In genomic region chr16:71610936-71611871, GRCh38 we compare ENCODE assay signal across 1 cellular context.
TF ChIP-seq lines count a peak whose summit lies in the region.

No MANE protein-coding gene starts in this region.

TF ChIP-seq in K562, 482 proteins besides CTCF, POLR2A, EP300 and RAD21 (continued from another document and continues in another):
- TF ChIP-seq, protein P1, sequence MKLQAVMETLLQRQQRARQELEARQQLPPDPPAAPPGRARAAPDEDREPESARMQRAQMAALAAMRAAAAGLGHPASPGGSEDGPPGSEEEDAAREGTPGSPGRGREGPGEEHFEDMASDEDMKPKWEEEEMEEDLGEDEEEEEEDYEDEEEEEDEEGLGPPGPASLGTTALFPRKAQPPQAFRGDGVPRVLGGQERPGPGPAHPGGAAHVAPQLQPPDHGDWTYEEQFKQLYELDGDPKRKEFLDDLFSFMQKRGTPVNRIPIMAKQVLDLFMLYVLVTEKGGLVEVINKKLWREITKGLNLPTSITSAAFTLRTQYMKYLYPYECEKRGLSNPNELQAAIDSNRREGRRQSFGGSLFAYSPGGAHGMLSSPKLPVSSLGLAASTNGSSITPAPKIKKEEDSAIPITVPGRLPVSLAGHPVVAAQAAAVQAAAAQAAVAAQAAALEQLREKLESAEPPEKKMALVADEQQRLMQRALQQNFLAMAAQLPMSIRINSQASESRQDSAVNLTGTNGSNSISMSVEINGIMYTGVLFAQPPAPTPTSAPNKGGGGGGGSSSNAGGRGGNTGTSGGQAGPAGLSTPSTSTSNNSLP (IDR thresholded peaks at IDR 0.05; ENCODE audit: borderline replicate concordance, low read depth, low read length) = no peak
- TF ChIP-seq, protein P2, sequence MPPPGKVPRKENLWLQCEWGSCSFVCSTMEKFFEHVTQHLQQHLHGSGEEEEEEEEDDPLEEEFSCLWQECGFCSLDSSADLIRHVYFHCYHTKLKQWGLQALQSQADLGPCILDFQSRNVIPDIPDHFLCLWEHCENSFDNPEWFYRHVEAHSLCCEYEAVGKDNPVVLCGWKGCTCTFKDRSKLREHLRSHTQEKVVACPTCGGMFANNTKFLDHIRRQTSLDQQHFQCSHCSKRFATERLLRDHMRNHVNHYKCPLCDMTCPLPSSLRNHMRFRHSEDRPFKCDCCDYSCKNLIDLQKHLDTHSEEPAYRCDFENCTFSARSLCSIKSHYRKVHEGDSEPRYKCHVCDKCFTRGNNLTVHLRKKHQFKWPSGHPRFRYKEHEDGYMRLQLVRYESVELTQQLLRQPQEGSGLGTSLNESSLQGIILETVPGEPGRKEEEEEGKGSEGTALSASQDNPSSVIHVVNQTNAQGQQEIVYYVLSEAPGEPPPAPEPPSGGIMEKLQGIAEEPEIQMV (tag; conservative IDR thresholded peaks at IDR 0.05; ENCODE audit: low read depth) = no peak
- TF ChIP-seq ZBED1 (IDR thresholded peaks at IDR 0.05) (no peak), ELF2 (CRISPR knock-in tag; IDR thresholded peaks at IDR 0.05) (no peak), SMC3 (conservative IDR thresholded peaks at IDR 0.05; ENCODE audit: insufficient read depth, low read depth, low read length) (peak; percentile 82), VEZF1 (CRISPR knock-in tag; IDR thresholded peaks at IDR 0.05) (no peak), TFAP4 (CRISPR knock-in tag; IDR thresholded peaks at IDR 0.05; ENCODE audit: borderline replicate concordance) (peak; percentile 33; the same call in 1 of the 2 replicates), HOXB6 (CRISPR knock-in tag; IDR thresholded peaks at IDR 0.05; ENCODE audit: borderline replicate concordance) (no peak), ZNF277 (CRISPR knock-in tag; IDR thresholded peaks at IDR 0.05; ENCODE audit: borderline replicate concordance) (no peak), BMI1 (IDR thresholded peaks at IDR 0.05; ENCODE audit: low read length) (no peak), LCOR (CRISPR knock-in tag; IDR thresholded peaks at IDR 0.05) (no peak), ZBTB26 (CRISPR knock-in tag; IDR thresholded peaks at IDR 0.05) (no peak), RERE (CRISPR knock-in tag; IDR thresholded peaks at IDR 0.05; ENCODE audit: borderline replicate concordance) (no peak), DMBX1 (CRISPR knock-in tag; IDR thresholded peaks at IDR 0.05; ENCODE audit: borderline replicate concordance) (no peak), NFXL1 (CRISPR knock-in tag; IDR thresholded peaks at IDR 0.05) (no peak), ZNF316 (IDR thresholded peaks at IDR 0.05) (no peak), CREM (IDR thresholded peaks at IDR 0.05; ENCODE audit: low read depth) (peak; percentile 32; the same call in 1 of the 2 replicates), RCOR1 (IDR thresholded peaks at IDR 0.05; ENCODE audit: borderline replicate concordance in 1 of 2, low read depth in 2 of 2, low read length in 2 of 2) (0 out of 4 replicates have a peak, but pooled peaks of 1 of the 2 experiments have one; percentile 20)
- TF ChIP-seq, protein P3, sequence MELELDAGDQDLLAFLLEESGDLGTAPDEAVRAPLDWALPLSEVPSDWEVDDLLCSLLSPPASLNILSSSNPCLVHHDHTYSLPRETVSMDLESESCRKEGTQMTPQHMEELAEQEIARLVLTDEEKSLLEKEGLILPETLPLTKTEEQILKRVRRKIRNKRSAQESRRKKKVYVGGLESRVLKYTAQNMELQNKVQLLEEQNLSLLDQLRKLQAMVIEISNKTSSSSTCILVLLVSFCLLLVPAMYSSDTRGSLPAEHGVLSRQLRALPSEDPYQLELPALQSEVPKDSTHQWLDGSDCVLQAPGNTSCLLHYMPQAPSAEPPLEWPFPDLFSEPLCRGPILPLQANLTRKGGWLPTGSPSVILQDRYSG (tag; conservative IDR thresholded peaks at IDR 0.05; ENCODE audit: low read depth) = no peak
- TF ChIP-seq, protein P4, sequence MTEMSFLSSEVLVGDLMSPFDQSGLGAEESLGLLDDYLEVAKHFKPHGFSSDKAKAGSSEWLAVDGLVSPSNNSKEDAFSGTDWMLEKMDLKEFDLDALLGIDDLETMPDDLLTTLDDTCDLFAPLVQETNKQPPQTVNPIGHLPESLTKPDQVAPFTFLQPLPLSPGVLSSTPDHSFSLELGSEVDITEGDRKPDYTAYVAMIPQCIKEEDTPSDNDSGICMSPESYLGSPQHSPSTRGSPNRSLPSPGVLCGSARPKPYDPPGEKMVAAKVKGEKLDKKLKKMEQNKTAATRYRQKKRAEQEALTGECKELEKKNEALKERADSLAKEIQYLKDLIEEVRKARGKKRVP (CRISPR knock-in tag; IDR thresholded peaks at IDR 0.05) = no peak
- TF ChIP-seq, protein P5, sequence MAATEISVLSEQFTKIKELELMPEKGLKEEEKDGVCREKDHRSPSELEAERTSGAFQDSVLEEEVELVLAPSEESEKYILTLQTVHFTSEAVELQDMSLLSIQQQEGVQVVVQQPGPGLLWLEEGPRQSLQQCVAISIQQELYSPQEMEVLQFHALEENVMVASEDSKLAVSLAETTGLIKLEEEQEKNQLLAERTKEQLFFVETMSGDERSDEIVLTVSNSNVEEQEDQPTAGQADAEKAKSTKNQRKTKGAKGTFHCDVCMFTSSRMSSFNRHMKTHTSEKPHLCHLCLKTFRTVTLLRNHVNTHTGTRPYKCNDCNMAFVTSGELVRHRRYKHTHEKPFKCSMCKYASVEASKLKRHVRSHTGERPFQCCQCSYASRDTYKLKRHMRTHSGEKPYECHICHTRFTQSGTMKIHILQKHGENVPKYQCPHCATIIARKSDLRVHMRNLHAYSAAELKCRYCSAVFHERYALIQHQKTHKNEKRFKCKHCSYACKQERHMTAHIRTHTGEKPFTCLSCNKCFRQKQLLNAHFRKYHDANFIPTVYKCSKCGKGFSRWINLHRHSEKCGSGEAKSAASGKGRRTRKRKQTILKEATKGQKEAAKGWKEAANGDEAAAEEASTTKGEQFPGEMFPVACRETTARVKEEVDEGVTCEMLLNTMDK (IDR thresholded peaks at IDR 0.05; ENCODE audit: borderline replicate concordance, insufficient read depth, low read depth, low read length, poor library complexity, severe bottlenecking) = peak; percentile 90
- TF ChIP-seq, protein P6, sequence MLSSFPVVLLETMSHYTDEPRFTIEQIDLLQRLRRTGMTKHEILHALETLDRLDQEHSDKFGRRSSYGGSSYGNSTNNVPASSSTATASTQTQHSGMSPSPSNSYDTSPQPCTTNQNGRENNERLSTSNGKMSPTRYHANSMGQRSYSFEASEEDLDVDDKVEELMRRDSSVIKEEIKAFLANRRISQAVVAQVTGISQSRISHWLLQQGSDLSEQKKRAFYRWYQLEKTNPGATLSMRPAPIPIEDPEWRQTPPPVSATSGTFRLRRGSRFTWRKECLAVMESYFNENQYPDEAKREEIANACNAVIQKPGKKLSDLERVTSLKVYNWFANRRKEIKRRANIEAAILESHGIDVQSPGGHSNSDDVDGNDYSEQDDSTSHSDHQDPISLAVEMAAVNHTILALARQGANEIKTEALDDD (IDR thresholded peaks at IDR 0.05) = no peak
- TF ChIP-seq, protein P7, sequence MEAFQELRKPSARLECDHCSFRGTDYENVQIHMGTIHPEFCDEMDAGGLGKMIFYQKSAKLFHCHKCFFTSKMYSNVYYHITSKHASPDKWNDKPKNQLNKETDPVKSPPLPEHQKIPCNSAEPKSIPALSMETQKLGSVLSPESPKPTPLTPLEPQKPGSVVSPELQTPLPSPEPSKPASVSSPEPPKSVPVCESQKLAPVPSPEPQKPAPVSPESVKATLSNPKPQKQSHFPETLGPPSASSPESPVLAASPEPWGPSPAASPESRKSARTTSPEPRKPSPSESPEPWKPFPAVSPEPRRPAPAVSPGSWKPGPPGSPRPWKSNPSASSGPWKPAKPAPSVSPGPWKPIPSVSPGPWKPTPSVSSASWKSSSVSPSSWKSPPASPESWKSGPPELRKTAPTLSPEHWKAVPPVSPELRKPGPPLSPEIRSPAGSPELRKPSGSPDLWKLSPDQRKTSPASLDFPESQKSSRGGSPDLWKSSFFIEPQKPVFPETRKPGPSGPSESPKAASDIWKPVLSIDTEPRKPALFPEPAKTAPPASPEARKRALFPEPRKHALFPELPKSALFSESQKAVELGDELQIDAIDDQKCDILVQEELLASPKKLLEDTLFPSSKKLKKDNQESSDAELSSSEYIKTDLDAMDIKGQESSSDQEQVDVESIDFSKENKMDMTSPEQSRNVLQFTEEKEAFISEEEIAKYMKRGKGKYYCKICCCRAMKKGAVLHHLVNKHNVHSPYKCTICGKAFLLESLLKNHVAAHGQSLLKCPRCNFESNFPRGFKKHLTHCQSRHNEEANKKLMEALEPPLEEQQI (IDR thresholded peaks at IDR 0.05) = no peak
- TF ChIP-seq, protein P8, sequence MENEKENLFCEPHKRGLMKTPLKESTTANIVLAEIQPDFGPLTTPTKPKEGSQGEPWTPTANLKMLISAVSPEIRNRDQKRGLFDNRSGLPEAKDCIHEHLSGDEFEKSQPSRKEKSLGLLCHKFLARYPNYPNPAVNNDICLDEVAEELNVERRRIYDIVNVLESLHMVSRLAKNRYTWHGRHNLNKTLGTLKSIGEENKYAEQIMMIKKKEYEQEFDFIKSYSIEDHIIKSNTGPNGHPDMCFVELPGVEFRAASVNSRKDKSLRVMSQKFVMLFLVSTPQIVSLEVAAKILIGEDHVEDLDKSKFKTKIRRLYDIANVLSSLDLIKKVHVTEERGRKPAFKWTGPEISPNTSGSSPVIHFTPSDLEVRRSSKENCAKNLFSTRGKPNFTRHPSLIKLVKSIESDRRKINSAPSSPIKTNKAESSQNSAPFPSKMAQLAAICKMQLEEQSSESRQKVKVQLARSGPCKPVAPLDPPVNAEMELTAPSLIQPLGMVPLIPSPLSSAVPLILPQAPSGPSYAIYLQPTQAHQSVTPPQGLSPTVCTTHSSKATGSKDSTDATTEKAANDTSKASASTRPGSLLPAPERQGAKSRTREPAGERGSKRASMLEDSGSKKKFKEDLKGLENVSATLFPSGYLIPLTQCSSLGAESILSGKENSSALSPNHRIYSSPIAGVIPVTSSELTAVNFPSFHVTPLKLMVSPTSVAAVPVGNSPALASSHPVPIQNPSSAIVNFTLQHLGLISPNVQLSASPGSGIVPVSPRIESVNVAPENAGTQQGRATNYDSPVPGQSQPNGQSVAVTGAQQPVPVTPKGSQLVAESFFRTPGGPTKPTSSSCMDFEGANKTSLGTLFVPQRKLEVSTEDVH (IDR thresholded peaks at IDR 0.05; ENCODE audit: low read depth, partially characterized antibody) = no peak
